ENCODE assay signal across 9 cellular contexts in genomic region chr22:19892249-19892879, GRCh38. TPM values are rescaled to one million over a fixed set of nuclear protein-coding genes. Genes with fewer than 3 reads are reported as not detected.
DNase-seq lines count a peak whose midpoint lies in the region; ATAC-seq, FAIRE-seq and TF ChIP-seq lines count a peak whose summit lies in the region.
"Had no signal": no experiment of that assay in that cellular context is flagged by ENCODE, and none has a peak within 500 bp of the region (broad histone marks: within the 10 kb centered on the region; RNA-seq: fewer than 3 reads in every experiment).

No MANE protein-coding gene starts in this region.

- H3K4me3 Mint-ChIP-seq in nephron progenitor cell = peak overlapping the region; percentile 60

- peaks cover 46% of the 10 kb centered on the region for H3K4me1 Mint-ChIP-seq in nephron progenitor cell

- peak; percentile 57 for FAIRE-seq in GM19239 (lab: Jason Lieb, UNC)
- FAIRE-seq: islet of Langerhans had no signal

- peak overlapping the region; percentile 83 for H3K27ac Mint-ChIP-seq in nephron progenitor cell

- H3K4me1 ChIP-seq in SJSA1 (replicated peaks) = peaks cover 33% of the 10 kb centered on the region

- H3K36me3 Mint-ChIP-seq in nephron progenitor cell (ENCODE audit: low read depth) = peaks cover 7% of the 10 kb centered on the region

- H3K36me3 ChIP-seq in SJSA1 = peaks cover 51% of the 10 kb centered on the region

- no peaks in the 10 kb centered on the region for H3K9me3 ChIP-seq in SJSA1 (replicated peaks)

- no peaks in the 10 kb centered on the region for H3K9me3 Mint-ChIP-seq in nephron progenitor cell

- DNase-seq in GM19239 (ENCODE audit: insufficient read length, low spot score) = peak; percentile 50
- peak in 1 of 2 experiments; percentile 33 for DNase-seq in SJSA1 (ENCODE audit: low read depth in 1 of 2, low spot score in 2 of 2)
- DNase-seq in amniotic epithelial cell (ENCODE audit: low read depth) = peak; percentile 88
- peak; percentile 70 for DNase-seq in nephron progenitor cell
- no peak for DNase-seq in DMS53 (lab: John Stamatoyannopoulos, UW)
- DNase-seq in AML-193 (lab: John Stamatoyannopoulos, UW) = no peak

- peak overlapping the region; percentile 59 for H3K27ac ChIP-seq in SJSA1

- H3K27me3 Mint-ChIP-seq in nephron progenitor cell (ENCODE audit: low read depth, poor library complexity) = peaks cover 13% of the 10 kb centered on the region

- no peak for ATAC-seq in GM21825 (IDR thresholded peaks at IDR 0.05; ENCODE audit: unreplicated experiment)
- no peak for ATAC-seq in HG03135 (IDR thresholded peaks at IDR 0.05; ENCODE audit: unreplicated experiment)

- no peak for TF ChIP-seq CTCF in nephron progenitor cell (IDR thresholded peaks at IDR 0.05)

- no peak overlapping the region for H3K4me3 ChIP-seq in SJSA1

- no peaks in the 10 kb centered on the region for H3K27me3 ChIP-seq in SJSA1 (replicated peaks)

RNA-seq across cellular contexts. Expression of gene GNB1L, which starts 37.7 kb away (rescaled TPM):
- total RNA-seq in SJSA1 (2014; rRNA removed; shearing (Covaris generic)) = 12.2 and 17.7 TPM in 2 replicates

RNA-seq across cellular contexts. Expression of gene RTL10, which starts 37.7 kb away (rescaled TPM):
- 11.5 and 11.7 TPM in 2 replicates for total RNA-seq in SJSA1 (2014; rRNA removed; shearing (Covaris generic))

RNA-seq across cellular contexts. Expression of gene COMT, which starts 49.2 kb away (rescaled TPM):
- 288 and 492 TPM in 2 replicates for total RNA-seq in SJSA1 (2014; rRNA removed; shearing (Covaris generic))

RNA-seq across cellular contexts. Expression of gene TXNRD2, which starts 49.3 kb away (rescaled TPM):
- total RNA-seq in SJSA1 (2014; rRNA removed; shearing (Covaris generic)) = 25.5 and 42.5 TPM in 2 replicates

Comparison
In these comparisons a context has a peak if more than half of its experiments do, and no peak if none do; other contexts are left out.
1. DNase-seq: peak in GM19239 (single experiment), amniotic epithelial cell (single experiment) and nephron progenitor cell (single experiment); none in DMS53 (single experiment) and AML-193 (0 of 2).